Comparison of ENCODE assay signal across 1 cellular context in the genomic region with DNA sequence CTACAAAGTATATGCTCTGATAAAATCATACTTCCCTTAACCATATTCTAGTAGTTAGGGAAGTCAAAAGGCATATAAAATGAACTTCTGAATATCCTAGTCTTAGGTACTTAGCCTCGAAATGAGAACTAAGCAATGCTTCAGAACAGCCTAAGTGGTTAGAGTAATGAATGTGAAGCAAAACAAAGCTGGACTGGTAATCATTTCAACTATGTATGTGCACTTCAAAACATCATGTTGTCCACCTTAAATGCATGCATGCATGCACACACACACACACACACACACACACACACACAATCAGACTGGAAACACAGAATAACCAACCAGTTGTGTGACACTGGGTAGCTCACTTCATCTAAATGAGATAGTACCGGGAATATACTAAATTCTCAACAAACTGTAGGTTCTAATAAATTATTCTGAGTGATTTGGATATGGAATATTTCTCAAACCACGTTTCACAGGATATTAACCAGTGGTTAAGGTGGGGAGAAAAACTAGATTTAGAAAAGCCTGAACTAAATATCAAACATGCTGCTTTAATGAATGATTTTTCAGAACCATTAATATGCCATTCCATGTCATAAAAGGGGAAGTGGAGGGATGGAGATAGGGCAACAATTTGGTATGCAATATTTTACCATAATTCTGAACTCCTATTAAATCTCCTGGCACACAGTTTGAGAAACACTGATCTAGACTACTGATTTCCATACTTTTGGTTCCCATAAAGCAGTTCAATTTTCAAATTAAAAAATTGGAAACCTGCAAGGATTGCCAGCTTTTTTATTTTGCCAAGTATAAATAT.
TF ChIP-seq lines count a peak whose summit lies in the region.

No MANE protein-coding gene starts in this region.

TF ChIP-seq in GM12878, 131 proteins besides CTCF, POLR2A, EP300 and RAD21:
- TF ChIP-seq NFIC (IDR thresholded peaks at IDR 0.05; ENCODE audit: low read depth, low read length) (no peak), PKNOX1 (IDR thresholded peaks at IDR 0.05) (no peak), MXI1 (IDR thresholded peaks at IDR 0.05; ENCODE audit: low read depth, low read length) (no peak), SPI1 (IDR thresholded peaks at IDR 0.05; ENCODE audit: borderline replicate concordance, insufficient read depth, low read depth, low read length) (peak; percentile 46; the same call in 1 of the 2 replicates), TAF1 (IDR thresholded peaks at IDR 0.05; ENCODE audit: borderline replicate concordance, low read depth, low read length) (no peak), POU2F2 (IDR thresholded peaks at IDR 0.05; ENCODE audit: borderline replicate concordance, low read depth, low read length) (no peak)
TF ChIP-seq in GM12878: peak in this region for 1.
